Comparison of ENCODE assay signal across 24 cellular contexts in the genomic region with DNA sequence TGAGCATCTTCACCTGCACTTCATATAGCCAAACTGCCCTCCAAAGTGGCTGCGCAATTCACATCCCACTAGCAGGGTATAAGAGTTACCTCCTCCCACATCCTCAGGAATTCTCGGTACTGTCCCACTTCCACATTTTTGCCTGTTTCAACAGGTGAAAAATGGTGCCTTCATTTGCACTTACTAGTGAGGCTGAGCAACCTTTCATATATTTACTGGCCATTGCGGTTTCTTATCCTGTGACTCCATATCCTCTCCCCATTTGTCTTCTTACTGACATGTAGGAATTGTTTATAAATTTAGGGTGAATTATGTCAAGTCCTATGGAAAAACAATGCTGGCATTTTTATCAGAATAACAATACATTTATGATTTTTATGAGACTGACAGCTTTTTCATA.
"Had no signal": no experiment of that assay in that cellular context is flagged by ENCODE, and none has a peak within 500 bp of the region (broad histone marks: within the 10 kb centered on the region; RNA-seq: fewer than 3 reads in every experiment).

No MANE protein-coding gene starts in this region.

- H3K27ac ChIP-seq: colonic mucosa, foreskin keratinocyte, heart left ventricle, hepatocyte, lower lobe of right lung had no signal

- H3K4me3 ChIP-seq: colonic mucosa, esophagus muscularis mucosa, gastroesophageal sphincter, heart left ventricle, hepatocyte, lower lobe of right lung had no signal

- H3K9me3 ChIP-seq: colonic mucosa, esophagus muscularis mucosa, gastroesophageal sphincter, heart left ventricle, lower lobe of right lung had no signal

- H2AFZ ChIP-seq: hepatocyte had no signal

- H3K4me1 ChIP-seq: colonic mucosa, foreskin keratinocyte had no signal

- H3K79me2 ChIP-seq: hepatocyte had no signal

- H3K27me3 ChIP-seq: esophagus muscularis mucosa, foreskin keratinocyte, gastroesophageal sphincter, heart left ventricle, hepatocyte had no signal

- H3K36me3 ChIP-seq: colonic mucosa, esophagus muscularis mucosa, gastroesophageal sphincter, heart left ventricle, lower lobe of right lung had no signal

- ATAC-seq: effector memory CD8-positive, alpha-beta T cell; foreskin keratinocyte; gastroesophageal sphincter; heart left ventricle; left colon; left lobe of liver; left ventricle myocardium superior; lower lobe of right lung; naive thymus-derived CD4-positive, alpha-beta T cell had no signal

- DNase-seq: colonic mucosa; cortex of kidney; effector CD8-positive, alpha-beta T cell; effector memory CD8-positive, alpha-beta T cell; endodermal cell; foreskin keratinocyte; heart left ventricle; hypothalamus; immature natural killer cell; islet precursor cell; kidney; kidney glomerular epithelial cell; left colon; left ventricle myocardium superior; lower lobe of right lung; mesendoderm; midbrain; naive thymus-derived CD4-positive, alpha-beta T cell had no signal

- FAIRE-seq: endometrium, frontal cortex, kidney had no signal

- H3K4me2 ChIP-seq: hepatocyte had no signal
